1 cellular context compared by ENCODE assay signal in the genomic region with DNA sequence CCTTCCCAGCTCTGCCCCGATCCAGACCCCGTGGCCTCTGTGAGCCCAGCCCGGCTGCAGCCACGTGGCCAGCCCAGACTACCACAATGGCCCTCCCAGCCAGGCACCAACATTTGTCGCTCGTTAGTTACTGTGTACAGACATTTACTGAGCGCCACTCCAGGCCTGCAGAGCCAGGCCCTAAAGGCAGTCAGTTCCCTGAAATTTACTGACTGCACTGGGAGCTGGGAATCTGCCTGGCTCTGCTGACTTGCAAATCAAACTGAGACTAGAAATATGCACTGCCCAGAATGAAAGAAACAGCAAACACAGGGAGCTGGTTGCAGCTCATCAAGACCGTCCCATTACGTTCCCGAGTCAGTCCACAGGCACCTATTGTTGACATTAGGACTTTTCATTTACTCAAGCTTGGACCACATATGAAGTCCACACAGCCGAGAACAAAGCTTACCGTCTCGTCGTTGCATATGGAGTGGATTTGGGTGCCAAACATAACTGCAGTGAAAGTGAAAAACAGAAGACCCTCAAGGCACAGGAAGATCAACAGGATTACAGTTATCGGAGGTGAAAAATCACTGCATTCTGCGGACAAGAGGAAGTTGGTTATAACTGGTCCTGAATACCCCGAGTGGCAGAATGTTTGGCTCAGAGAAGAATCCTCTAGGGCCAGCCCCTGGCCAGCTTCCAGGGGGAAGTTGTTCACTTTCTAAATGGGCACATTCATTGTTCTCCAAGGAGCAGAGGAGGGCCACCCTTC.
TF ChIP-seq lines count a peak whose summit lies in the region.

No MANE protein-coding gene starts in this region.

TF ChIP-seq in HepG2, 621 proteins besides CTCF, POLR2A, EP300 and RAD21 (continued from another document and continues in another):
- peak; percentile 85 for TF ChIP-seq MAX (IDR thresholded peaks at IDR 0.05)
- no peak for TF ChIP-seq ZHX1 (CRISPR knock-in tag; IDR thresholded peaks at IDR 0.05; ENCODE audit: low read depth)
- no peak for TF ChIP-seq GLI4 (CRISPR knock-in tag; IDR thresholded peaks at IDR 0.05; ENCODE audit: borderline replicate concordance)
- no peak for TF ChIP-seq SP1 (IDR thresholded peaks at IDR 0.05)
- peak; percentile 23; the same call in 1 of the 2 replicates for TF ChIP-seq SP1 (CRISPR knock-in tag; IDR thresholded peaks at IDR 0.05)
- peak; percentile 73 for TF ChIP-seq ZNF331 (CRISPR knock-in tag; IDR thresholded peaks at IDR 0.05)
- TF ChIP-seq RELA (CRISPR knock-in tag; IDR thresholded peaks at IDR 0.05) = no peak
- TF ChIP-seq NCOR1 (IDR thresholded peaks at IDR 0.05; ENCODE audit: borderline replicate concordance, low read length) = no peak
- no peak for TF ChIP-seq TBP (CRISPR knock-in tag; IDR thresholded peaks at IDR 0.05)
- TF ChIP-seq, protein P1, sequence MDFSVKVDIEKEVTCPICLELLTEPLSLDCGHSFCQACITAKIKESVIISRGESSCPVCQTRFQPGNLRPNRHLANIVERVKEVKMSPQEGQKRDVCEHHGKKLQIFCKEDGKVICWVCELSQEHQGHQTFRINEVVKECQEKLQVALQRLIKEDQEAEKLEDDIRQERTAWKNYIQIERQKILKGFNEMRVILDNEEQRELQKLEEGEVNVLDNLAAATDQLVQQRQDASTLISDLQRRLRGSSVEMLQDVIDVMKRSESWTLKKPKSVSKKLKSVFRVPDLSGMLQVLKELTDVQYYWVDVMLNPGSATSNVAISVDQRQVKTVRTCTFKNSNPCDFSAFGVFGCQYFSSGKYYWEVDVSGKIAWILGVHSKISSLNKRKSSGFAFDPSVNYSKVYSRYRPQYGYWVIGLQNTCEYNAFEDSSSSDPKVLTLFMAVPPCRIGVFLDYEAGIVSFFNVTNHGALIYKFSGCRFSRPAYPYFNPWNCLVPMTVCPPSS (IDR thresholded peaks at IDR 0.05) = no peak
- peak; percentile 77 for TF ChIP-seq ZBTB3 (CRISPR knock-in tag; IDR thresholded peaks at IDR 0.05; ENCODE audit: borderline replicate concordance, low read depth)
- peak; percentile 25; the same call in 1 of the 2 replicates for TF ChIP-seq SPEN (CRISPR knock-in tag; IDR thresholded peaks at IDR 0.05; ENCODE audit: low read depth)
- TF ChIP-seq, protein P2, sequence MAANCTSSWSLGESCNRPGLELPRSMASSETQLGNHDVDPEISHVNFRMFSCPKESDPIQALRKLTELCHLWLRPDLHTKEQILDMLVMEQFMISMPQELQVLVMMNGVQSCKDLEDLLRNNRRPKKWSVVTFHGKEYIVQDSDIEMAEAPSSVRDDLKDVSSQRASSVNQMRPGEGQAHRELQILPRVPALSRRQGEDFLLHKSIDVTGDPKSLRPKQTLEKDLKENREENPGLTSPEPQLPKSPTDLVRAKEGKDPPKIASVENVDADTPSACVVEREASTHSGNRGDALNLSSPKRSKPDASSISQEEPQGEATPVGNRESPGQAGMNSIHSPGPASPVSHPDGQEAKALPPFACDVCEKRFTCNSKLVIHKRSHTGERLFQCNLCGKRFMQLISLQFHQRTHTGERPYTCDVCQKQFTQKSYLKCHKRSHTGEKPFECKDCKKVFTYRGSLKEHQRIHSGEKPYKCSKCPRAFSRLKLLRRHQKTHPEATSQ (CRISPR knock-in tag; IDR thresholded peaks at IDR 0.05; ENCODE audit: borderline replicate concordance) = 0 out of 2 replicates have a peak, but pooled peaks have one; percentile 46
- TF ChIP-seq CC2D1A (CRISPR knock-in tag; IDR thresholded peaks at IDR 0.05) = no peak
- peak; percentile 72; the same call in 1 of the 2 replicates for TF ChIP-seq ZMYM2 (CRISPR knock-in tag; IDR thresholded peaks at IDR 0.05)
- TF ChIP-seq, protein P3, sequence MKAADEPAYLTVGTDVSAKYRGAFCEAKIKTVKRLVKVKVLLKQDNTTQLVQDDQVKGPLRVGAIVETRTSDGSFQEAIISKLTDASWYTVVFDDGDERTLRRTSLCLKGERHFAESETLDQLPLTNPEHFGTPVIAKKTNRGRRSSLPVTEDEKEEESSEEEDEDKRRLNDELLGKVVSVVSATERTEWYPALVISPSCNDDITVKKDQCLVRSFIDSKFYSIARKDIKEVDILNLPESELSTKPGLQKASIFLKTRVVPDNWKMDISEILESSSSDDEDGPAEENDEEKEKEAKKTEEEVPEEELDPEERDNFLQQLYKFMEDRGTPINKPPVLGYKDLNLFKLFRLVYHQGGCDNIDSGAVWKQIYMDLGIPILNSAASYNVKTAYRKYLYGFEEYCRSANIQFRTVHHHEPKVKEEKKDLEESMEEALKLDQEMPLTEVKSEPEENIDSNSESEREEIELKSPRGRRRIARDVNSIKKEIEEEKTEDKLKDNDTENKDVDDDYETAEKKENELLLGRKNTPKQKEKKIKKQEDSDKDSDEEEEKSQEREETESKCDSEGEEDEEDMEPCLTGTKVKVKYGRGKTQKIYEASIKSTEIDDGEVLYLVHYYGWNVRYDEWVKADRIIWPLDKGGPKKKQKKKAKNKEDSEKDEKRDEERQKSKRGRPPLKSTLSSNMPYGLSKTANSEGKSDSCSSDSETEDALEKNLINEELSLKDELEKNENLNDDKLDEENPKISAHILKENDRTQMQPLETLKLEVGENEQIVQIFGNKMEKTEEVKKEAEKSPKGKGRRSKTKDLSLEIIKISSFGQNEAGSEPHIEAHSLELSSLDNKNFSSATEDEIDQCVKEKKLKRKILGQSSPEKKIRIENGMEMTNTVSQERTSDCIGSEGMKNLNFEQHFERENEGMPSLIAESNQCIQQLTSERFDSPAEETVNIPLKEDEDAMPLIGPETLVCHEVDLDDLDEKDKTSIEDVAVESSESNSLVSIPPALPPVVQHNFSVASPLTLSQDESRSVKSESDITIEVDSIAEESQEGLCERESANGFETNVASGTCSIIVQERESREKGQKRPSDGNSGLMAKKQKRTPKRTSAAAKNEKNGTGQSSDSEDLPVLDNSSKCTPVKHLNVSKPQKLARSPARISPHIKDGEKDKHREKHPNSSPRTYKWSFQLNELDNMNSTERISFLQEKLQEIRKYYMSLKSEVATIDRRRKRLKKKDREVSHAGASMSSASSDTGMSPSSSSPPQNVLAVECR (CRISPR knock-in tag; IDR thresholded peaks at IDR 0.05; ENCODE audit: borderline replicate concordance) = peak; percentile 56; the same call in 1 of the 2 replicates
- TF ChIP-seq KLF9 (CRISPR knock-in tag; IDR thresholded peaks at IDR 0.05; ENCODE audit: low read depth) = 0 out of 2 replicates have a peak, but pooled peaks have one; percentile 17
- TF ChIP-seq ARNT2 (CRISPR knock-in tag; IDR thresholded peaks at IDR 0.05; ENCODE audit: low read depth) = 0 out of 2 replicates have a peak, but pooled peaks have one; percentile 50
- no peak for TF ChIP-seq HMG20B (CRISPR knock-in tag; conservative IDR thresholded peaks at IDR 0.05)
- no peak for TF ChIP-seq REXO4 (CRISPR knock-in tag; IDR thresholded peaks at IDR 0.05; ENCODE audit: borderline replicate concordance)
- TF ChIP-seq ZNF572 (CRISPR knock-in tag; IDR thresholded peaks at IDR 0.05) = no peak
- peak; percentile 72; the same call in 1 of the 2 replicates for TF ChIP-seq ZNF205 (CRISPR knock-in tag; IDR thresholded peaks at IDR 0.05)
- no peak for TF ChIP-seq PPARG (CRISPR knock-in tag; conservative IDR thresholded peaks at IDR 0.05)
- TF ChIP-seq KLF15 (CRISPR knock-in tag; IDR thresholded peaks at IDR 0.05; ENCODE audit: borderline replicate concordance) = no peak
- TF ChIP-seq PITX1 (CRISPR knock-in tag; IDR thresholded peaks at IDR 0.05) = peak; percentile 55; the same call in 1 of the 2 replicates
- TF ChIP-seq GABPB1 (CRISPR knock-in tag; IDR thresholded peaks at IDR 0.05) = peak; percentile 12; the same call in 1 of the 2 replicates
- TF ChIP-seq ZNF224 (CRISPR knock-in tag; IDR thresholded peaks at IDR 0.05) = peak; percentile 76; the same call in 1 of the 2 replicates
- peak; percentile 39; the same call in 1 of the 2 replicates for TF ChIP-seq THRA (CRISPR knock-in tag; IDR thresholded peaks at IDR 0.05; ENCODE audit: borderline replicate concordance)
- TF ChIP-seq, protein P4, sequence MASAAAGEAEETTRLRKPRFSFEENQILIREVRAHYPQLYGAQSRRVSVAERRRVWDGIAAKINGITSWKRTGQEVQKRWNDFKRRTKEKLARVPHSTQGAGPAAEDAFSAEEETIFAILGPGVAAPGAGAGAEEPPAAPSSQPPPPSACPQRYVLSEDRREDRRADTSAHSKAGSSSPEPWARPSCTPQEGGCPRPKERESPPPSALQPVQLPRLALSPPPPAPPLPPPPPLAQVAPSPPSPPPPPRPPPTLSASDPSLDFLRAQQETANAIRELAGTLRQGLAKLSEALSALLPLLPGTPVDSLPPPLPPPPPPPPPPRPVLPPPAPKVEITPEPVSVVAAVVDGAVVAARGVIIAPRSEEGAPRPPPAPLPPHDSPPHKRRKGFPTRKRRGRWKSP (CRISPR knock-in tag; IDR thresholded peaks at IDR 0.05) = peak; percentile 84
- peak; percentile 94 for TF ChIP-seq ZBTB38 (CRISPR knock-in tag; IDR thresholded peaks at IDR 0.05)
- TF ChIP-seq MED1 (CRISPR knock-in tag; IDR thresholded peaks at IDR 0.05) = peak; percentile 74
- TF ChIP-seq ZNF567 (CRISPR knock-in tag; IDR thresholded peaks at IDR 0.05; ENCODE audit: borderline replicate concordance) = no peak; the same call in 1 of the 2 replicates
- TF ChIP-seq ASH2L (IDR thresholded peaks at IDR 0.05; ENCODE audit: insufficient read length, low read depth, low read length) = peak; percentile 55
- TF ChIP-seq ZNF543 (CRISPR knock-in tag; IDR thresholded peaks at IDR 0.05) = no peak
- TF ChIP-seq BRCA1 (CRISPR knock-in tag; IDR thresholded peaks at IDR 0.05) = 0 out of 2 replicates have a peak, but pooled peaks have one; percentile 58
- 0 out of 2 replicates have a peak, but pooled peaks have one; percentile 19 for TF ChIP-seq KDM3A (CRISPR knock-in tag; IDR thresholded peaks at IDR 0.05; ENCODE audit: low read depth)
- peak; percentile 57 for TF ChIP-seq ZFX (CRISPR knock-in tag; IDR thresholded peaks at IDR 0.05; ENCODE audit: low read depth)
- peak; percentile 87 for TF ChIP-seq GATAD2A (CRISPR knock-in tag; IDR thresholded peaks at IDR 0.05)
- TF ChIP-seq CEBPB (IDR thresholded peaks at IDR 0.05; ENCODE audit: borderline replicate concordance, low read depth, low read length) = no peak
- TF ChIP-seq ARID2 (CRISPR knock-in tag; IDR thresholded peaks at IDR 0.05; ENCODE audit: borderline replicate concordance) = no peak
- TF ChIP-seq ZNF703 (CRISPR knock-in tag; IDR thresholded peaks at IDR 0.05; ENCODE audit: borderline replicate concordance) = no peak
- TF ChIP-seq ELF4 (CRISPR knock-in tag; IDR thresholded peaks at IDR 0.05; ENCODE audit: borderline replicate concordance) = no peak
- TF ChIP-seq ZFYVE20 (CRISPR knock-in tag; IDR thresholded peaks at IDR 0.05; ENCODE audit: borderline replicate concordance, low read depth) = no peak
- no peak for TF ChIP-seq SNAPC2 (CRISPR knock-in tag; IDR thresholded peaks at IDR 0.05)
- TF ChIP-seq PBX3 (CRISPR knock-in tag; IDR thresholded peaks at IDR 0.05; ENCODE audit: borderline replicate concordance) = no peak
- TF ChIP-seq, protein P5, sequence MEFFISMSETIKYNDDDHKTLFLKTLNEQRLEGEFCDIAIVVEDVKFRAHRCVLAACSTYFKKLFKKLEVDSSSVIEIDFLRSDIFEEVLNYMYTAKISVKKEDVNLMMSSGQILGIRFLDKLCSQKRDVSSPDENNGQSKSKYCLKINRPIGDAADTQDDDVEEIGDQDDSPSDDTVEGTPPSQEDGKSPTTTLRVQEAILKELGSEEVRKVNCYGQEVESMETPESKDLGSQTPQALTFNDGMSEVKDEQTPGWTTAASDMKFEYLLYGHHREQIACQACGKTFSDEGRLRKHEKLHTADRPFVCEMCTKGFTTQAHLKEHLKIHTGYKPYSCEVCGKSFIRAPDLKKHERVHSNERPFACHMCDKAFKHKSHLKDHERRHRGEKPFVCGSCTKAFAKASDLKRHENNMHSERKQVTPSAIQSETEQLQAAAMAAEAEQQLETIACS (CRISPR knock-in tag; IDR thresholded peaks at IDR 0.05) = no peak
- TF ChIP-seq XRCC5 (optimal IDR thresholded peaks at IDR 0.05; ENCODE audit: low read length) = peak; percentile 76
- TF ChIP-seq PAX8 (CRISPR knock-in tag; IDR thresholded peaks at IDR 0.05; ENCODE audit: borderline replicate concordance) = no peak
